Comparison of ENCODE assay signal across 1 cellular context in genomic region chr3:141070727-141071357, GRCh38.
TF ChIP-seq lines count a peak whose summit lies in the region.

No MANE protein-coding gene starts in this region.

TF ChIP-seq in H1, 55 proteins besides CTCF, POLR2A, EP300 and RAD21:
- TF ChIP-seq ASH2L (IDR thresholded peaks at IDR 0.05; ENCODE audit: low read length) = peak; percentile 62
- TF ChIP-seq SRF (IDR thresholded peaks at IDR 0.05; ENCODE audit: low read depth, low read length) = no peak
- no peak for TF ChIP-seq CHD1 (IDR thresholded peaks at IDR 0.05; ENCODE audit: low read depth, low read length)
- TF ChIP-seq BACH1 (IDR thresholded peaks at IDR 0.05; ENCODE audit: low read length) = 0 out of 2 replicates have a peak, but pooled peaks have one; percentile 10
- TF ChIP-seq PHF8 (conservative IDR thresholded peaks at IDR 0.05; ENCODE audit: low read depth, low read length) = no peak
- no peak; the same call in 1 of the 2 replicates for TF ChIP-seq SP4 (IDR thresholded peaks at IDR 0.05; ENCODE audit: low read length)
- TF ChIP-seq SIRT6 (IDR thresholded peaks at IDR 0.05; ENCODE audit: low read length) = no peak
- no peak for TF ChIP-seq RBBP5 (IDR thresholded peaks at IDR 0.05; ENCODE audit: borderline replicate concordance, low read depth, low read length)
- TF ChIP-seq GTF2F1 (IDR thresholded peaks at IDR 0.05; ENCODE audit: borderline replicate concordance, low read depth, low read length) = no peak
- TF ChIP-seq TEAD4 (IDR thresholded peaks at IDR 0.05; ENCODE audit: low read depth, low read length) = peak; percentile 99
- no peak for TF ChIP-seq SIX5 (IDR thresholded peaks at IDR 0.05; ENCODE audit: low read depth, low read length)
- peak; percentile 62 to 88; a peak in 2 of 4 replicates for TF ChIP-seq SIN3A (conservative IDR thresholded peaks at IDR 0.05 in 1 of 2, IDR thresholded peaks at IDR 0.05 in 1 of 2; ENCODE audit: low read depth in 1 of 2, low read length in 2 of 2)
- TF ChIP-seq RFX5 (IDR thresholded peaks at IDR 0.05; ENCODE audit: borderline replicate concordance, low read depth, low read length) = peak; percentile 37; the same call in 1 of the 2 replicates
- TF ChIP-seq JUN (IDR thresholded peaks at IDR 0.05; ENCODE audit: low read depth, low read length) = no peak
- no peak for TF ChIP-seq TAF1 (IDR thresholded peaks at IDR 0.05; ENCODE audit: low read depth, low read length)
- TF ChIP-seq CTBP2 (IDR thresholded peaks at IDR 0.05; ENCODE audit: borderline replicate concordance, insufficient read depth, insufficient read length, low read length) = peak; percentile 100
- TF ChIP-seq TAF7 (optimal IDR thresholded peaks at IDR 0.05; ENCODE audit: borderline replicate concordance, low read depth, low read length) = no peak
- peak; percentile 68 for TF ChIP-seq EGR1 (IDR thresholded peaks at IDR 0.05; ENCODE audit: borderline replicate concordance, low read depth, low read length)
- no peak for TF ChIP-seq FOSL1 (IDR thresholded peaks at IDR 0.05; ENCODE audit: insufficient read depth, low read depth, low read length)
- TF ChIP-seq KDM5A (IDR thresholded peaks at IDR 0.05; ENCODE audit: low read length) = no peak
- TF ChIP-seq MAFK (IDR thresholded peaks at IDR 0.05; ENCODE audit: low read depth, low read length) = no peak; the same call in 1 of the 2 replicates
- TF ChIP-seq SP2 (IDR thresholded peaks at IDR 0.05; ENCODE audit: low read length) = no peak
- TF ChIP-seq POU5F1 (IDR thresholded peaks at IDR 0.05; ENCODE audit: low read depth, low read length) = no peak; the same call in 1 of the 2 replicates
- TF ChIP-seq HDAC2 (IDR thresholded peaks at IDR 0.05; ENCODE audit: borderline replicate concordance in 1 of 2, low read depth in 2 of 2, low read length in 2 of 2) = peak; percentile 76 to 98; a peak in 3 of 4 replicates
- TF ChIP-seq SP1 (IDR thresholded peaks at IDR 0.05; ENCODE audit: low read depth, low read length) = peak; percentile 81
- peak; percentile 62; the same call in 1 of the 2 replicates for TF ChIP-seq KDM1A (IDR thresholded peaks at IDR 0.05; ENCODE audit: borderline replicate concordance, low read length)
- TF ChIP-seq SUZ12 (IDR thresholded peaks at IDR 0.05; ENCODE audit: low read length) = no peak
- peak; percentile 71; the same call in 1 of the 2 replicates for TF ChIP-seq YY1 (IDR thresholded peaks at IDR 0.05; ENCODE audit: low read depth, low read length)
- no peak for TF ChIP-seq ATF3 (IDR thresholded peaks at IDR 0.05; ENCODE audit: insufficient read depth, low read depth, low read length)
- peak; percentile 51 for TF ChIP-seq SAP30 (IDR thresholded peaks at IDR 0.05; ENCODE audit: insufficient read depth, insufficient replicate concordance, low read length)
- no peak for TF ChIP-seq CBX5 (IDR thresholded peaks at IDR 0.05; ENCODE audit: low read depth, low read length)
- no peak for TF ChIP-seq KDM4A (IDR thresholded peaks at IDR 0.05; ENCODE audit: low read depth, low read length, severe bottlenecking)
- no peak for TF ChIP-seq RNF2 (IDR thresholded peaks at IDR 0.05; ENCODE audit: borderline replicate concordance, low read depth, low read length, missing control alignments, poor library complexity, severe bottlenecking)
- TF ChIP-seq ATF2 (IDR thresholded peaks at IDR 0.05; ENCODE audit: low read length) = peak; percentile 80
- peak; percentile 36; the same call in 1 of the 2 replicates for TF ChIP-seq E2F6 (IDR thresholded peaks at IDR 0.05)
- no peak for TF ChIP-seq JUND (IDR thresholded peaks at IDR 0.05; ENCODE audit: low read length)
- TF ChIP-seq EZH2 (IDR thresholded peaks at IDR 0.05; ENCODE audit: low read depth, low read length, severe bottlenecking) = no peak
- TF ChIP-seq TCF12 (IDR thresholded peaks at IDR 0.05; ENCODE audit: low read depth, low read length) = 0 out of 2 replicates have a peak, but pooled peaks have one; percentile 79
- TF ChIP-seq MAX (IDR thresholded peaks at IDR 0.05) = peak; percentile 81
- TF ChIP-seq NANOG (IDR thresholded peaks at IDR 0.05; ENCODE audit: insufficient read depth, low read depth, low read length, poor library complexity, severe bottlenecking) = peak; percentile 98
- no peak for TF ChIP-seq CBX8 (IDR thresholded peaks at IDR 0.05; ENCODE audit: borderline replicate concordance, low read depth, low read length)
- no peak for TF ChIP-seq CHD7 (IDR thresholded peaks at IDR 0.05; ENCODE audit: insufficient replicate concordance, low read length)
- no peak for TF ChIP-seq USF2 (IDR thresholded peaks at IDR 0.05; ENCODE audit: low read length)
- TF ChIP-seq BCL11A (IDR thresholded peaks at IDR 0.05; ENCODE audit: low read depth in 2 of 2, low read length in 2 of 2) = peak in 1 of 2 experiments; percentile 59
- TF ChIP-seq POLR2AphosphoS5 (IDR thresholded peaks at IDR 0.05; ENCODE audit: low read depth, low read length) = 0 out of 2 replicates have a peak, but pooled peaks have one; percentile 38
- no peak for TF ChIP-seq ZNF274 (IDR thresholded peaks at IDR 0.05; ENCODE audit: borderline replicate concordance, extremely low read depth, low read length)
- TF ChIP-seq HDAC6 (IDR thresholded peaks at IDR 0.05; ENCODE audit: low read depth, low read length) = peak; percentile 53
- no peak for TF ChIP-seq BRCA1 (IDR thresholded peaks at IDR 0.05; ENCODE audit: low read depth, low read length)
- TF ChIP-seq CHD2 (IDR thresholded peaks at IDR 0.05; ENCODE audit: low read length) = peak; percentile 65; the same call in 1 of the 2 replicates
- no peak for TF ChIP-seq GABPA (IDR thresholded peaks at IDR 0.05; ENCODE audit: borderline replicate concordance, insufficient read depth, low read length)
- no peak for TF ChIP-seq RXRA (IDR thresholded peaks at IDR 0.05; ENCODE audit: insufficient read depth, low read depth, low read length)
- TF ChIP-seq NRF1 (IDR thresholded peaks at IDR 0.05; ENCODE audit: low read depth, low read length) = no peak
- peak; percentile 31; the same call in 1 of the 2 replicates for TF ChIP-seq CREB1 (IDR thresholded peaks at IDR 0.05)
- no peak for TF ChIP-seq CEBPB (IDR thresholded peaks at IDR 0.05; ENCODE audit: low read depth, low read length)
- no peak for TF ChIP-seq TBP (IDR thresholded peaks at IDR 0.05; ENCODE audit: low read depth, low read length)
